In the genomic region with DNA sequence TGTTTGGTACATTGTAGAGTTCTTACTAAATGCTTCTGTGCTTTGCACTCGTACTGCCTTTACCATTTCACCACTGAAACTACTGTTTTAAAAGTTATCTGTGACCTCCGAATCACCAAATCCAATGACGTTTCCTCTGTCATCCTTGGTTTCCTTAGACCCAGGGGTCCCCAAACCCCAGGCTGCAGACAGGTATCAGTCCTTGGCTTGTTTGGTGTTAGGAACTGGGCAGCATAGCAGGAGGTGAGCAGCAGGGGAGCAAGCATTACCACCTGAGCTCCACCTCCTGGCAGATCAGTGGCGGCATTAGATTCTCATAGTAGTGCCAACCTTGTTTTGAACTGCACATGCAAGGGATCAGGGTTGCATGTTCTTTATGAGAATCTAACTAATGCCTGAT, we compare ENCODE assay signal across 1 cellular context.
TF ChIP-seq lines count a peak whose summit lies in the region.

No MANE protein-coding gene starts in this region.

TF ChIP-seq in HEK293, 187 proteins besides CTCF, POLR2A, EP300 and RAD21 (continued from another document):
- no peak for TF ChIP-seq MYNN (tag by site-specific recombination; IDR thresholded peaks at IDR 0.05; ENCODE audit: borderline replicate concordance)
- TF ChIP-seq, protein P1, sequence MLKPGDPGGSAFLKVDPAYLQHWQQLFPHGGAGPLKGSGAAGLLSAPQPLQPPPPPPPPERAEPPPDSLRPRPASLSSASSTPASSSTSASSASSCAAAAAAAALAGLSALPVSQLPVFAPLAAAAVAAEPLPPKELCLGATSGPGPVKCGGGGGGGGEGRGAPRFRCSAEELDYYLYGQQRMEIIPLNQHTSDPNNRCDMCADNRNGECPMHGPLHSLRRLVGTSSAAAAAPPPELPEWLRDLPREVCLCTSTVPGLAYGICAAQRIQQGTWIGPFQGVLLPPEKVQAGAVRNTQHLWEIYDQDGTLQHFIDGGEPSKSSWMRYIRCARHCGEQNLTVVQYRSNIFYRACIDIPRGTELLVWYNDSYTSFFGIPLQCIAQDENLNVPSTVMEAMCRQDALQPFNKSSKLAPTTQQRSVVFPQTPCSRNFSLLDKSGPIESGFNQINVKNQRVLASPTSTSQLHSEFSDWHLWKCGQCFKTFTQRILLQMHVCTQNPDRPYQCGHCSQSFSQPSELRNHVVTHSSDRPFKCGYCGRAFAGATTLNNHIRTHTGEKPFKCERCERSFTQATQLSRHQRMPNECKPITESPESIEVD (tag by site-specific recombination; IDR thresholded peaks at IDR 0.05), result no peak
- TF ChIP-seq ZNF335 (tag by site-specific recombination; conservative IDR thresholded peaks at IDR 0.05), result no peak
- TF ChIP-seq, protein P2, sequence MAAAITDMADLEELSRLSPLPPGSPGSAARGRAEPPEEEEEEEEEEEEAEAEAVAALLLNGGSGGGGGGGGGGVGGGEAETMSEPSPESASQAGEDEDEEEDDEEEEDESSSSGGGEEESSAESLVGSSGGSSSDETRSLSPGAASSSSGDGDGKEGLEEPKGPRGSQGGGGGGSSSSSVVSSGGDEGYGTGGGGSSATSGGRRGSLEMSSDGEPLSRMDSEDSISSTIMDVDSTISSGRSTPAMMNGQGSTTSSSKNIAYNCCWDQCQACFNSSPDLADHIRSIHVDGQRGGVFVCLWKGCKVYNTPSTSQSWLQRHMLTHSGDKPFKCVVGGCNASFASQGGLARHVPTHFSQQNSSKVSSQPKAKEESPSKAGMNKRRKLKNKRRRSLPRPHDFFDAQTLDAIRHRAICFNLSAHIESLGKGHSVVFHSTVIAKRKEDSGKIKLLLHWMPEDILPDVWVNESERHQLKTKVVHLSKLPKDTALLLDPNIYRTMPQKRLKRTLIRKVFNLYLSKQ (tag by site-specific recombination; IDR thresholded peaks at IDR 0.05; ENCODE audit: borderline replicate concordance), result no peak
- TF ChIP-seq, protein P3, sequence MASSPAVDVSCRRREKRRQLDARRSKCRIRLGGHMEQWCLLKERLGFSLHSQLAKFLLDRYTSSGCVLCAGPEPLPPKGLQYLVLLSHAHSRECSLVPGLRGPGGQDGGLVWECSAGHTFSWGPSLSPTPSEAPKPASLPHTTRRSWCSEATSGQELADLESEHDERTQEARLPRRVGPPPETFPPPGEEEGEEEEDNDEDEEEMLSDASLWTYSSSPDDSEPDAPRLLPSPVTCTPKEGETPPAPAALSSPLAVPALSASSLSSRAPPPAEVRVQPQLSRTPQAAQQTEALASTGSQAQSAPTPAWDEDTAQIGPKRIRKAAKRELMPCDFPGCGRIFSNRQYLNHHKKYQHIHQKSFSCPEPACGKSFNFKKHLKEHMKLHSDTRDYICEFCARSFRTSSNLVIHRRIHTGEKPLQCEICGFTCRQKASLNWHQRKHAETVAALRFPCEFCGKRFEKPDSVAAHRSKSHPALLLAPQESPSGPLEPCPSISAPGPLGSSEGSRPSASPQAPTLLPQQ (tag by site-specific recombination; IDR thresholded peaks at IDR 0.05), result no peak
- TF ChIP-seq, protein P4, sequence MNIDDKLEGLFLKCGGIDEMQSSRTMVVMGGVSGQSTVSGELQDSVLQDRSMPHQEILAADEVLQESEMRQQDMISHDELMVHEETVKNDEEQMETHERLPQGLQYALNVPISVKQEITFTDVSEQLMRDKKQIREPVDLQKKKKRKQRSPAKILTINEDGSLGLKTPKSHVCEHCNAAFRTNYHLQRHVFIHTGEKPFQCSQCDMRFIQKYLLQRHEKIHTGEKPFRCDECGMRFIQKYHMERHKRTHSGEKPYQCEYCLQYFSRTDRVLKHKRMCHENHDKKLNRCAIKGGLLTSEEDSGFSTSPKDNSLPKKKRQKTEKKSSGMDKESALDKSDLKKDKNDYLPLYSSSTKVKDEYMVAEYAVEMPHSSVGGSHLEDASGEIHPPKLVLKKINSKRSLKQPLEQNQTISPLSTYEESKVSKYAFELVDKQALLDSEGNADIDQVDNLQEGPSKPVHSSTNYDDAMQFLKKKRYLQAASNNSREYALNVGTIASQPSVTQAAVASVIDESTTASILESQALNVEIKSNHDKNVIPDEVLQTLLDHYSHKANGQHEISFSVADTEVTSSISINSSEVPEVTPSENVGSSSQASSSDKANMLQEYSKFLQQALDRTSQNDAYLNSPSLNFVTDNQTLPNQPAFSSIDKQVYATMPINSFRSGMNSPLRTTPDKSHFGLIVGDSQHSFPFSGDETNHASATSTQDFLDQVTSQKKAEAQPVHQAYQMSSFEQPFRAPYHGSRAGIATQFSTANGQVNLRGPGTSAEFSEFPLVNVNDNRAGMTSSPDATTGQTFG (tag by site-specific recombination; IDR thresholded peaks at IDR 0.05; ENCODE audit: borderline replicate concordance), result no peak
